22 cellular contexts compared by ENCODE assay signal in the genomic region with DNA sequence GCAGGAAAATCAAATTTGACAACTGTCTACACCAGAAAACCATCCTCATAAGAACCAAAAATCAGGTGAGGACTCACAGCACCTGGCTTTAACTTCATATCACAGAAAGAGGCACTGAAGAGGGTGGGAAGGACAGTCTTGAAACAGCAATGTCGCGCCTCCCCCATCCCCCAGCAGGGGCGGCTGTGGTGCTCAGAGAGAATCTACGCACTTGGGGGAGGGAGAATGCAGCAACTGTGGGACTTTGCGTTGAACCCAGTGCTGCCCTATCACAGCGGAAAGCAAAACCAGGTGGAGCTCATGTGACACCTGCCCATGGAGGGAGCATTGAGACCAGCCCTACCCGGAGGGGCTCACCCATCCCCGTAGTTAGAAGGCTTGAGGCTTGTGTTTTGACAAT.
DNase-seq lines count a peak whose midpoint lies in the region; ATAC-seq, FAIRE-seq and TF ChIP-seq lines count a peak whose summit lies in the region.
"Had no signal": no experiment of that assay in that cellular context is flagged by ENCODE, and none has a peak within 500 bp of the region (broad histone marks: within the 10 kb centered on the region; RNA-seq: fewer than 3 reads in every experiment).

No MANE protein-coding gene starts in this region.

- H3K4ac ChIP-seq in H9 (ENCODE audit: low read depth, low read length), result no peak overlapping the region

- no peak overlapping the region for H3K4me3 Mint-ChIP-seq in H9
- no peak overlapping the region for H3K4me3 Mint-ChIP-seq in endodermal cell
- H3K4me3 Mint-ChIP-seq in neural progenitor cell, result no peak overlapping the region
- H3K4me3 Mint-ChIP-seq: B cell; CD4-positive, CD25-positive, alpha-beta regulatory T cell; CD8-positive, alpha-beta T cell had no signal

- H3K9me3 ChIP-seq in H9 (ENCODE audit: control insufficient read depth, low read depth, low read length), result no peaks in the 10 kb centered on the region
- no peaks in the 10 kb centered on the region for H3K9me3 ChIP-seq in endodermal cell (ENCODE audit: control insufficient read depth, low read length)
- no peaks in the 10 kb centered on the region for H3K9me3 ChIP-seq in neural progenitor cell (ENCODE audit: low read depth)
- H3K9me3 ChIP-seq in WERI-Rb-1 (ENCODE audit: severe bottlenecking), result no peaks in the 10 kb centered on the region
- H3K9me3 ChIP-seq: BLaER1 had no signal

- H3K79me2 ChIP-seq in H9 (ENCODE audit: insufficient read depth, low read length), result no peaks in the 10 kb centered on the region
- H3K79me2 ChIP-seq in neural progenitor cell (ENCODE audit: low read depth), result no peaks in the 10 kb centered on the region

- 0 out of 7 replicates have a peak overlapping the region, but pooled peaks of 1 of the 3 experiments have one; percentile 66 for H3K27ac Mint-ChIP-seq in H9
- no peak overlapping the region for H3K27ac Mint-ChIP-seq in endodermal cell
- H3K27ac Mint-ChIP-seq in neural progenitor cell, result no peak overlapping the region
- H3K27ac Mint-ChIP-seq: B cell; CD4-positive, CD25-positive, alpha-beta regulatory T cell; CD8-positive, alpha-beta T cell had no signal

- H4K5ac ChIP-seq in H9 (ENCODE audit: insufficient read length, low read depth, low read length), result no peak overlapping the region

- no peak overlapping the region for H3K18ac ChIP-seq in H9 (ENCODE audit: insufficient read length, low read depth, low read length)

- H3K36me3 ChIP-seq in endodermal cell (ENCODE audit: control insufficient read depth, insufficient read depth, low read length) (no peaks in the 10 kb centered on the region), neural progenitor cell (no peaks in the 10 kb centered on the region), WERI-Rb-1 (no peaks in the 10 kb centered on the region)
- H3K36me3 ChIP-seq: BLaER1 had no signal

- peaks cover 25 to 36% of the 10 kb centered on the region in 2 experiments for H3K4me1 Mint-ChIP-seq in H9
- peaks cover 6% of the 10 kb centered on the region for H3K4me1 Mint-ChIP-seq in endodermal cell
- peaks cover 7% of the 10 kb centered on the region for H3K4me1 Mint-ChIP-seq in neural progenitor cell
- H3K4me1 Mint-ChIP-seq: B cell had no signal

- H2BK15ac ChIP-seq in H9 (ENCODE audit: low read depth, low read length), result no peak overlapping the region

- no peak for TF ChIP-seq POLR2A in H54 (IDR thresholded peaks at IDR 0.05; ENCODE audit: low read depth, low read length)

- H3K27ac ChIP-seq in H9 (ENCODE audit: insufficient read length, low read depth, low read length) (no peak overlapping the region), endodermal cell (ENCODE audit: low read depth, low read length) (no peak overlapping the region), neural progenitor cell (no peak overlapping the region), WERI-Rb-1 (no peak overlapping the region), foreskin keratinocyte (no peak overlapping the region)
- H3K27ac ChIP-seq: 22Rv1, BLaER1, C4-2B had no signal

- H3F3A ChIP-seq in neural progenitor cell (ENCODE audit: low read depth), result no peaks in the 10 kb centered on the region

- no peak overlapping the region for H3K14ac ChIP-seq in H9 (ENCODE audit: insufficient read depth, low read length)

- H3K9ac ChIP-seq in H9 (ENCODE audit: extremely low read depth, insufficient read length, low read length) (no peak overlapping the region), endodermal cell (ENCODE audit: extremely low read depth, low read length, poor library complexity, severe bottlenecking) (no peak overlapping the region), neural progenitor cell (no peak overlapping the region)
- H3K9ac ChIP-seq: BLaER1 had no signal

- no peak overlapping the region for H2AFZ ChIP-seq in H9 (ENCODE audit: low read length)
- peak overlapping the region; percentile 29 for H2AFZ ChIP-seq in neural progenitor cell (replicated peaks)

- H2AK5ac ChIP-seq in H9 (ENCODE audit: insufficient read length, low read length), result no peak overlapping the region

- no peaks in the 10 kb centered on the region for H3K23me2 ChIP-seq in H9 (ENCODE audit: insufficient read length, low read depth, low read length, poor library complexity, severe bottlenecking)

- WGBS in H9 (ENCODE audit: extremely low coverage, insufficient read length, low lambda C conversion rate), result no CpG with 5 or more reads among the region's 8 CpGs
- WGBS in endodermal cell (ENCODE audit: insufficient coverage in 1 of 2, insufficient read length in 1 of 2), 2 experiments, result 84 to 96% methylated on average over 3 to 8 of the region's 8 CpGs

- no peak overlapping the region for H3K56ac ChIP-seq in H9 (ENCODE audit: insufficient read length, low read depth, low read length)

- no peaks in the 10 kb centered on the region; the same call in 1 of the 2 replicates for H3K4me1 ChIP-seq in H9 (ENCODE audit: insufficient read depth, low read length)
- no peaks in the 10 kb centered on the region for H3K4me1 ChIP-seq in endodermal cell (ENCODE audit: control insufficient read depth, insufficient read depth, low read length)
- H3K4me1 ChIP-seq in neural progenitor cell, result peaks cover 5% of the 10 kb centered on the region
- H3K4me1 ChIP-seq in foreskin keratinocyte, result no peaks in the 10 kb centered on the region
- H3K4me1 ChIP-seq: BLaER1 had no signal

- no peaks in the 10 kb centered on the region for H3K79me1 ChIP-seq in H9 (ENCODE audit: insufficient read depth, low read depth, low read length, poor library complexity, severe bottlenecking)

- H4K91ac ChIP-seq in H9 (ENCODE audit: insufficient read length, low read depth, low read length), result no peak overlapping the region

- H3K9me3 Mint-ChIP-seq in H9 (peaks cover 0 to 3% of the 10 kb centered on the region in 2 experiments; a peak in 1 of 5 replicates), endodermal cell (no peaks in the 10 kb centered on the region), neural progenitor cell (no peaks in the 10 kb centered on the region)
- H3K9me3 Mint-ChIP-seq: CD4-positive, CD25-positive, alpha-beta regulatory T cell; CD8-positive, alpha-beta T cell had no signal

- peaks cover 12% of the 10 kb centered on the region for H3K27me3 Mint-ChIP-seq in H9 (ENCODE audit: low read depth)
- H3K27me3 Mint-ChIP-seq in endodermal cell (ENCODE audit: insufficient read depth), result peaks cover 6% of the 10 kb centered on the region
- no peaks in the 10 kb centered on the region for H3K27me3 Mint-ChIP-seq in neural progenitor cell (ENCODE audit: insufficient read depth, low read depth)
- H3K27me3 Mint-ChIP-seq: CD4-positive, CD25-positive, alpha-beta regulatory T cell had no signal

- no peak overlapping the region for H2BK5ac ChIP-seq in H9 (ENCODE audit: insufficient read length, low read length)

- no peak overlapping the region for H2BK120ac ChIP-seq in H9 (ENCODE audit: low read depth, low read length, poor library complexity, severe bottlenecking)

- H3K4me3 ChIP-seq in endodermal cell (ENCODE audit: low read length), result no peak overlapping the region
- H3K4me3 ChIP-seq in neural progenitor cell, result no peak overlapping the region
- H3K4me3 ChIP-seq in WERI-Rb-1 (ENCODE audit: low read depth, low read length), result no peak overlapping the region
- H3K4me3 ChIP-seq: BLaER1 had no signal

- no peaks in the 10 kb centered on the region for H3K27me3 ChIP-seq in H9 (ENCODE audit: insufficient read depth, low read length)
- no peaks in the 10 kb centered on the region for H3K27me3 ChIP-seq in endodermal cell (ENCODE audit: control insufficient read depth, insufficient read depth, low read length, poor library complexity, severe bottlenecking)
- no peaks in the 10 kb centered on the region for H3K27me3 ChIP-seq in neural progenitor cell
- H3K27me3 ChIP-seq in WERI-Rb-1 (ENCODE audit: insufficient read depth, low read depth, severe bottlenecking), result peaks cover 59% of the 10 kb centered on the region
- no peaks in the 10 kb centered on the region for H3K27me3 ChIP-seq in foreskin keratinocyte
- H3K27me3 ChIP-seq: BLaER1 had no signal

- peak; percentile 39 for DNase-seq in ELF-1 (ENCODE audit: low read depth, low spot score)
- no peak for DNase-seq in H9
- peak; percentile 64 for DNase-seq in endodermal cell
- no peak for DNase-seq in neural progenitor cell (ENCODE audit: low spot score)
- no peak for DNase-seq in H54 (ENCODE audit: insufficient read length, low spot score)
- DNase-seq in OCI-M2 (lab: John Stamatoyannopoulos, UW; ENCODE audit: unreplicated experiment), result no peak
- no peak for DNase-seq in WERI-Rb-1
- no peak for DNase-seq in foreskin keratinocyte
- DNase-seq: CD4-positive, CD25-positive, alpha-beta regulatory T cell; CD8-positive, alpha-beta T cell; DMS 273 treated with DMSO at 0.1 percent for 48 hours; DMS79; EL; GF-D8 had no signal

- peak; percentile 28; the same call in 1 of the 3 replicates for TF ChIP-seq CTCF in H9 (conservative IDR thresholded peaks at IDR 0.05)
- peak; percentile 29 for TF ChIP-seq CTCF in endodermal cell (conservative IDR thresholded peaks at IDR 0.05)
- TF ChIP-seq CTCF in neural progenitor cell (IDR thresholded peaks at IDR 0.05), result peak; percentile 5
- TF ChIP-seq CTCF in WERI-Rb-1 (IDR thresholded peaks at IDR 0.05; ENCODE audit: low read depth, low read length), result no peak
- TF ChIP-seq CTCF in foreskin keratinocyte (conservative IDR thresholded peaks at IDR 0.05), result no peak

- no peak overlapping the region for H3T11ph ChIP-seq in H9 (ENCODE audit: low read length)

- no peak overlapping the region for H3K23ac ChIP-seq in H9 (ENCODE audit: insufficient read length, low read depth, low read length)

- H2BK20ac ChIP-seq in H9 (ENCODE audit: low read depth, low read length, poor library complexity, severe bottlenecking), result no peak overlapping the region

- ATAC-seq in foreskin keratinocyte, result no peak
- ATAC-seq: CD8-positive, alpha-beta T cell had no signal

- H2BK12ac ChIP-seq in H9 (ENCODE audit: insufficient read length, low read depth, low read length), result no peak overlapping the region

- H3K36me3 Mint-ChIP-seq in H9 (ENCODE audit: insufficient read depth in 1 of 3, low read depth in 3 of 3) (peaks cover 0 to 2% (median 0%) of the 10 kb centered on the region in 3 experiments; a peak in 1 of 7 replicates), endodermal cell (ENCODE audit: low read depth) (no peaks in the 10 kb centered on the region), neural progenitor cell (no peaks in the 10 kb centered on the region)
- H3K36me3 Mint-ChIP-seq: CD4-positive, CD25-positive, alpha-beta regulatory T cell; CD8-positive, alpha-beta T cell had no signal

- H4K8ac ChIP-seq in H9 (replicated peaks; ENCODE audit: insufficient read length, low read depth, low read length), result no peak overlapping the region

- no peak for FAIRE-seq in H54 (lab: Jason Lieb, UNC)
- FAIRE-seq: A204.1, D721Med, GM12891, GM18507 had no signal

- no peak overlapping the region for H3K4me2 ChIP-seq in H9 (ENCODE audit: insufficient read depth, insufficient read length, low read length)
- no peak overlapping the region for H3K4me2 ChIP-seq in neural progenitor cell
- H3K4me2 ChIP-seq: BLaER1 had no signal

- H4K20me1 ChIP-seq in H9 (ENCODE audit: control insufficient read depth, insufficient read depth, insufficient read length) (no peaks in the 10 kb centered on the region), neural progenitor cell (ENCODE audit: low read depth) (no peaks in the 10 kb centered on the region)
- H4K20me1 ChIP-seq: BLaER1 had no signal

Comparison
In these comparisons a context has a peak if more than half of its experiments do, and no peak if none do; other contexts are left out.
1. DNase-seq: peak in ELF-1 (single experiment) and endodermal cell (single experiment); none in H9 (single experiment), neural progenitor cell (single experiment), H54 (single experiment), OCI-M2 (single experiment), WERI-Rb-1 (single experiment) and foreskin keratinocyte (0 of 2).
2. CTCF ChIP-seq: peak in H9 (single experiment), endodermal cell (single experiment) and neural progenitor cell (single experiment); none in WERI-Rb-1 (single experiment) and foreskin keratinocyte (single experiment).